Comparison of ENCODE assay signal across 8 cellular contexts in the genomic region with DNA sequence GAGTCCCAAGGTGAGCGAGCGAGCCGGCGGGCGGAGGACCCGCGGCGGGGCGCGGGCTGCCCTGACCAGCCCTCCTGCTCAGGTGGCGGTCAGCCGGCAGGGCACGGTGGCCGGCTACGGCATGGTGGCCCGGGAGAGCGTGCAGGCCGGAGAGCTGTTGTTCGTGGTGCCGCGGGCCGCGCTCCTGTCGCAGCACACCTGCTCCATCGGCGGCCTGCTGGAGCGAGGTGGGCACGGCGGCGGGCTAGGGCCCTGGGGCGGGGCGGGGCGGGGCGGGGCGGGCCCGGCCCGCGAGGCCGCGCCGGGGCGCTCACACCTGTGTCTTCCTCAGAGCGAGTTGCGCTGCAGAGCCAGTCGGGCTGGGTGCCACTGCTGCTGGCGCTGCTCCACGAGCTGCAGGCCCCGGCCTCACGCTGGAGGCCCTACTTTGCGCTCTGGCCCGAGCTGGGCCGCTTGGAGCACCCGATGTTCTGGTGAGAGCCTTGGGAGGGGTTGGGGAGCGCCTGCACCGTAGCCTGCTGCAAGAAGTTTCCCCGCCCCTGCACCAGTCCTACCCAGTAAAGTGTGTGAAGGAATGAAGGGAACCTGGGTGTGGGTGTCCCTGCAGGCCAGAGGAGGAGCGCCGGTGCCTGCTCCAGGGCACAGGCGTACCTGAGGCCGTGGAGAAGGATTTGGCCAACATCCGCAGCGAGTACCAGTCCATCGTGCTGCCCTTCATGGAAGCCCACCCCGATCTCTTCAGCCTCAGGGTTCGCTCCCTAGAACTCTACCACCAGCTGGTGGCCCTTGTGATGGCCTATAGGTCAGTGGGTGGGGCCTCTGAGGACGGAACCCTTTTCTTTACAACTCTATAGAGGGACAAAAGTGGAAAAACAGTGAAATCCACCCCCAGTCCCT. TPM values are rescaled to one million over a fixed set of nuclear protein-coding genes. Genes with fewer than 3 reads are reported as not detected.
DNase-seq lines count a peak whose midpoint lies in the region; ATAC-seq, FAIRE-seq and TF ChIP-seq lines count a peak whose summit lies in the region.

No MANE protein-coding gene starts in this region.

- peaks cover 15 to 16% of the 10 kb centered on the region in 2 donors for H3K4me1 Mint-ChIP-seq in immature natural killer cell

- H3K4me3 Mint-ChIP-seq in immature natural killer cell: peak overlapping the region; percentile 87 to 95 (median 92)

- POLR2A ChIA-PET in Panc1 (lab: Charles Lee): no interaction called here

- no TSS peak for BruUV-seq in Panc1 (replicated peaks; lab: Mats Ljungman, UMichigan)

- no peak for FAIRE-seq in HTR-8/SVneo (lab: Jason Lieb, UNC)

- H3K27me3 ChIP-seq in Panc1 (ENCODE audit: control insufficient read depth, insufficient read depth, low read length): no peaks in the 10 kb centered on the region
- no peaks in the 10 kb centered on the region for H3K27me3 ChIP-seq in body of pancreas

- DNase-seq in ACHN (peak; percentile 35), Panc1 (ENCODE audit: low read depth, low spot score) (no peak), body of pancreas (peak; percentile 70 to 85 (median 74)), immature natural killer cell (peak in 1 of 3 donors; percentile 24), HTR-8/SVneo (ENCODE audit: insufficient read length, low spot score) (no peak)
- peak; percentile 48 to 58 for DNase-seq in stimulated activated CD4-positive, alpha-beta T cell treated with anti-CD3 and anti-CD28 coated beads, Interleukin-2, amount 100 ng/mL, for 24 hours

- in situ Hi-C loops in ACHN (cut with HindIII; ENCODE audit: low pct_ligation_motif_present, low pct_unique_long_range_greater_than_20kb, low sequenced_read_pairs) (no loop called here), Panc1 (cut with HindIII; ENCODE audit: low pct_unique_long_range_greater_than_20kb, low sequenced_read_pairs) (no loop called here)

- H3K4me3 ChIP-seq in Panc1 (ENCODE audit: low read depth in 2 of 2, low read length in 2 of 2) (peak overlapping the region; percentile 52 to 93), body of pancreas (peak overlapping the region; percentile 52 to 78)

- H3K36me3 ChIP-seq in Panc1 (ENCODE audit: control insufficient read depth, insufficient read depth, low read length) (peaks cover 9% of the 10 kb centered on the region), body of pancreas (replicated peaks in 1 of 2; ENCODE audit: insufficient read depth in 1 of 2, low read depth in 2 of 2) (peaks cover 13 to 21% of the 10 kb centered on the region in 2 donors)

- CTCF ChIA-PET in Panc1 (lab: Charles Lee): no interaction called here

- WGBS in body of pancreas, 2 donors: 11 to 39% methylated on average over 15 to 59 of the region's 66 CpGs

- H3K9me3 ChIP-seq in Panc1 (ENCODE audit: control insufficient read depth, insufficient read depth, low read depth, low read length) (no peaks in the 10 kb centered on the region), body of pancreas (no peaks in the 10 kb centered on the region)

- peak overlapping the region in 5 of 6 donors; percentile 35 to 90 (median 82) for H3K27ac Mint-ChIP-seq in immature natural killer cell

- H3K4me1 ChIP-seq in Panc1 (ENCODE audit: control insufficient read depth, insufficient read depth, low read length) (peaks cover 6% of the 10 kb centered on the region; the same call in 1 of the 2 replicates), body of pancreas (peaks cover 33% of the 10 kb centered on the region)

- ATAC-seq in GM18867 (IDR thresholded peaks at IDR 0.05; ENCODE audit: unreplicated experiment) (peak; percentile 46), HG03045 (IDR thresholded peaks at IDR 0.05; ENCODE audit: unreplicated experiment) (peak; percentile 40), Panc1 (peak; percentile 78), body of pancreas (peak; percentile 79)

- no peak for TF ChIP-seq POLR2A in body of pancreas (IDR thresholded peaks at IDR 0.05)

- peaks cover 0 to 7% (median 2%) of the 10 kb centered on the region in 3 donors for H3K27me3 Mint-ChIP-seq in immature natural killer cell (ENCODE audit: low read depth in 3 of 3)

- H3K36me3 Mint-ChIP-seq in immature natural killer cell: peaks cover 0 to 13% (median 10%) of the 10 kb centered on the region in 3 donors

- intact Hi-C loops in Panc1 (cut with micrococcal nuclease; ENCODE audit: unreplicated experiment): no loop called here
- intact Hi-C loops in body of pancreas (cut with DNase I): no loop called here

- H3K27ac ChIP-seq in Panc1 (ENCODE audit: low read length): peak overlapping the region; percentile 59; the same call in 1 of the 2 replicates
- H3K27ac ChIP-seq in body of pancreas: peak overlapping the region; percentile 69 to 95 (median 86)

- H3K9me3 Mint-ChIP-seq in immature natural killer cell: no peaks in the 10 kb centered on the region

- TF ChIP-seq CTCF in Panc1 (IDR thresholded peaks at IDR 0.05): 0 out of 2 replicates have a peak, but pooled peaks have one; percentile 8
- TF ChIP-seq CTCF in body of pancreas (IDR thresholded peaks at IDR 0.05): no peak

RNA-seq across cellular contexts. Expression of a gene that starts 0.8 kb away (rescaled TPM):
- total RNA-seq in Panc1 (2021; ENCODE audit: unreplicated experiment): 28.3 TPM
- 21.2 TPM for polyA plus RNA-seq in Panc1 (2012; ENCODE audit: insufficient read length)
- 10 to 100 TPM; 67.7 to 80.8 TPM for total RNA-seq in body of pancreas
- polyA plus RNA-seq in immature natural killer cell: 10 to 100 TPM in 1 of 3 donors, 1 to 10 TPM in 2; 4.5 to 11.9 (median 5.9) TPM

RNA-seq across cellular contexts. Expression of a gene that starts 16.2 kb away (rescaled TPM):
- total RNA-seq in Panc1 (2021; ENCODE audit: unreplicated experiment): 5.1 TPM
- polyA plus RNA-seq in Panc1 (2012; ENCODE audit: insufficient read length): 5.2 TPM
- total RNA-seq in body of pancreas: 10 to 100 TPM in 1 of 2 donors, 1 to 10 TPM in 1; 6.0 to 33.9 TPM
- polyA plus RNA-seq in immature natural killer cell: under 1 TPM in 1 of 3 donors, not detected in 2; 0.18 TPM

Comparison
In these comparisons a context has a peak if more than half of its experiments do, and no peak if none do; other contexts are left out.
1. DNase-seq: peak in ACHN (single experiment), body of pancreas (4 of 4) and stimulated activated CD4-positive, alpha-beta T cell treated with anti-CD3 and anti-CD28 coated beads, Interleukin-2, amount 100 ng/mL, for 24 hours (2 of 2); none in Panc1 (single experiment) and HTR-8/SVneo (single experiment).
2. Peak in every context shown above with its lines, with median percentiles within 50 percentile points of each other: ATAC-seq.